In genomic region chr2:158112971-158113370, GRCh38 we compare ENCODE assay signal across 33 cellular contexts. TPM values are rescaled to one million over a fixed set of nuclear protein-coding genes. Genes with fewer than 3 reads are reported as not detected.
"Had no signal": no experiment of that assay in that cellular context is flagged by ENCODE, and none has a peak within 500 bp of the region (broad histone marks: within the 10 kb centered on the region; RNA-seq: fewer than 3 reads in every experiment).

No MANE protein-coding gene starts in this region.

- DNase-seq: activated CD4-positive, alpha-beta memory T cell treated with anti-CD3 and anti-CD28 coated beads for 36 hours; activated CD4-positive, alpha-beta T cell treated with anti-CD3 and anti-CD28 coated beads, Interleukin-2, amount 10 ng/mL, durations not matched to agents 24 days and 14 days; activated CD8-positive, alpha-beta memory T cell treated with anti-CD3 and anti-CD28 coated beads, Interleukin-2, amount 50 U/mL, for 48 hours; activated gamma-delta T cell; activated naive CD4-positive, alpha-beta T cell treated with anti-CD3 and anti-CD28 coated beads, Interleukin-2, amount 10 ng/mL, durations not matched to agents 7 days and 5 days; activated naive CD8-positive, alpha-beta T cell treated with anti-CD3 and anti-CD28 coated beads, Interleukin-2, amount 10 ng/mL, durations not matched to agents 7 days and 5 days; activated T-cell treated with anti-CD3 and anti-CD28 coated beads, Interleukin-2, amount 50 U/mL, for 24 hours; amygdala; body of pancreas; dermis blood vessel endothelial cell; effector CD4-positive, alpha-beta T cell; heart left ventricle; hypothalamus; immature natural killer cell; kidney; left colon; naive B cell; nucleus accumbens; pancreas; retina; small intestine; stimulated activated CD4-positive, alpha-beta T cell treated with anti-CD3 and anti-CD28 coated beads, Interleukin-15, amount 100 ng/mL, for 24 hours; stimulated activated CD4-positive, alpha-beta T cell treated with anti-CD3 and anti-CD28 coated beads, Interleukin-2, amount 100 ng/mL, for 24 hours; stimulated activated naive CD4-positive, alpha-beta T cell; T-helper 9 cell; WERI-Rb-1 had no signal

- H3K4me1 ChIP-seq: body of pancreas, esophagus muscularis mucosa, heart left ventricle, pancreas, prostate gland, tibial nerve had no signal

- H3K27me3 ChIP-seq: body of pancreas, esophagus muscularis mucosa, heart left ventricle, pancreas, tibial nerve had no signal

- H3K27ac Mint-ChIP-seq: activated CD4-positive, alpha-beta memory T cell treated with anti-CD3 and anti-CD28 coated beads for 36 hours; activated CD4-positive, alpha-beta T cell treated with anti-CD3 and anti-CD28 coated beads, Interleukin-2, amount 10 ng/mL, durations not matched to agents 24 days and 14 days; activated naive CD4-positive, alpha-beta T cell treated with anti-CD3 and anti-CD28 coated beads, Interleukin-2, amount 10 ng/mL, durations not matched to agents 7 days and 5 days; activated naive CD8-positive, alpha-beta T cell treated with anti-CD3 and anti-CD28 coated beads, Interleukin-2, amount 10 ng/mL, durations not matched to agents 7 days and 5 days; activated T-cell treated with anti-CD3 and anti-CD28 coated beads, Interleukin-2, amount 50 U/mL, for 24 hours; immature natural killer cell; mesothelial cell of epicardium; naive B cell; T-helper 1 cell treated with Interleukin-12 subunit alpha and Interleukin-12 subunit beta and Interleukin-4 antibody, amounts not matched to agents 30 μg/mL and 1 μg/mL, for 36 hours had no signal

- H3K4me3 ChIP-seq: body of pancreas, esophagus muscularis mucosa, heart left ventricle, pancreas, prostate gland, tibial nerve had no signal

- H3K36me3 ChIP-seq: esophagus muscularis mucosa, heart left ventricle, pancreas, prostate gland, tibial nerve, WERI-Rb-1 had no signal

- H3K27ac ChIP-seq: body of pancreas, esophagus muscularis mucosa, heart left ventricle, pancreas, prostate gland, tibial nerve, WERI-Rb-1 had no signal

- H3K9me3 ChIP-seq: body of pancreas, esophagus muscularis mucosa, pancreas, prostate gland, tibial nerve had no signal

- H3K9me3 Mint-ChIP-seq: activated CD4-positive, alpha-beta memory T cell treated with anti-CD3 and anti-CD28 coated beads for 36 hours; activated CD4-positive, alpha-beta T cell treated with anti-CD3 and anti-CD28 coated beads, Interleukin-2, amount 10 ng/mL, durations not matched to agents 24 days and 14 days; activated naive CD4-positive, alpha-beta T cell treated with anti-CD3 and anti-CD28 coated beads, Interleukin-2, amount 10 ng/mL, durations not matched to agents 7 days and 5 days; activated naive CD8-positive, alpha-beta T cell treated with anti-CD3 and anti-CD28 coated beads, Interleukin-2, amount 10 ng/mL, durations not matched to agents 7 days and 5 days; activated T-cell treated with anti-CD3 and anti-CD28 coated beads, Interleukin-2, amount 50 U/mL, for 24 hours; T-helper 1 cell treated with Interleukin-12 subunit alpha and Interleukin-12 subunit beta and Interleukin-4 antibody, amounts not matched to agents 30 μg/mL and 1 μg/mL, for 36 hours had no signal

- H3K36me3 Mint-ChIP-seq: activated CD4-positive, alpha-beta memory T cell treated with anti-CD3 and anti-CD28 coated beads for 36 hours; activated naive CD4-positive, alpha-beta T cell treated with anti-CD3 and anti-CD28 coated beads, Interleukin-2, amount 10 ng/mL, durations not matched to agents 7 days and 5 days; activated naive CD8-positive, alpha-beta T cell treated with anti-CD3 and anti-CD28 coated beads, Interleukin-2, amount 10 ng/mL, durations not matched to agents 7 days and 5 days; immature natural killer cell; mesothelial cell of epicardium; naive B cell had no signal

- H3K4me1 Mint-ChIP-seq: activated CD4-positive, alpha-beta T cell treated with anti-CD3 and anti-CD28 coated beads, Interleukin-2, amount 10 ng/mL, durations not matched to agents 24 days and 14 days; activated naive CD4-positive, alpha-beta T cell treated with anti-CD3 and anti-CD28 coated beads, Interleukin-2, amount 10 ng/mL, durations not matched to agents 7 days and 5 days; activated naive CD8-positive, alpha-beta T cell treated with anti-CD3 and anti-CD28 coated beads, Interleukin-2, amount 10 ng/mL, durations not matched to agents 7 days and 5 days; immature natural killer cell; naive B cell had no signal

- H3K4me3 Mint-ChIP-seq: activated CD4-positive, alpha-beta memory T cell treated with anti-CD3 and anti-CD28 coated beads for 36 hours; activated CD4-positive, alpha-beta T cell treated with anti-CD3 and anti-CD28 coated beads, Interleukin-2, amount 10 ng/mL, durations not matched to agents 24 days and 14 days; activated naive CD4-positive, alpha-beta T cell treated with anti-CD3 and anti-CD28 coated beads, Interleukin-2, amount 10 ng/mL, durations not matched to agents 7 days and 5 days; activated naive CD8-positive, alpha-beta T cell treated with anti-CD3 and anti-CD28 coated beads, Interleukin-2, amount 10 ng/mL, durations not matched to agents 7 days and 5 days; activated T-cell treated with anti-CD3 and anti-CD28 coated beads, Interleukin-2, amount 50 U/mL, for 24 hours; immature natural killer cell; mesothelial cell of epicardium; naive B cell; T-helper 1 cell treated with Interleukin-12 subunit alpha and Interleukin-12 subunit beta and Interleukin-4 antibody, amounts not matched to agents 30 μg/mL and 1 μg/mL, for 36 hours had no signal

RNA-seq across cellular contexts. Expression of gene UPP2, which starts 11.3 kb away (rescaled TPM):
- total RNA-seq: activated CD4-positive, alpha-beta memory T cell treated with anti-CD3 and anti-CD28 coated beads for 36 hours; activated CD4-positive, alpha-beta T cell treated with anti-CD3 and anti-CD28 coated beads, Interleukin-2, amount 10 ng/mL, durations not matched to agents 24 days and 14 days; activated naive CD8-positive, alpha-beta T cell treated with anti-CD3 and anti-CD28 coated beads, Interleukin-2, amount 10 ng/mL, durations not matched to agents 7 days and 5 days; body of pancreas; dermis blood vessel endothelial cell; esophagus muscularis mucosa; heart left ventricle; left colon; mesothelial cell of epicardium; pancreas; prostate gland; sciatic nerve; tibial nerve; ureter had no signal
- polyA plus RNA-seq: heart left ventricle, immature natural killer cell, pancreas, small intestine had no signal
